Comparison of ENCODE assay signal across 12 cellular contexts in genomic region chr19:41332468-41332867, GRCh38. TPM values are rescaled to one million over a fixed set of nuclear protein-coding genes. Genes with fewer than 3 reads are reported as not detected.
"Had no signal": no experiment of that assay in that cellular context is flagged by ENCODE, and none has a peak within 500 bp of the region (broad histone marks: within the 10 kb centered on the region; RNA-seq: fewer than 3 reads in every experiment).

No MANE protein-coding gene starts in this region.

- H3K27ac Mint-ChIP-seq: neural progenitor cell had no signal

- H3K9me3 Mint-ChIP-seq: neural progenitor cell had no signal

- H3K9me3 ChIP-seq: adrenal gland, gastroesophageal sphincter, tibial nerve, vagina had no signal

- H3K27me3 ChIP-seq: adrenal gland, gastroesophageal sphincter, neural progenitor cell, tibial nerve, vagina had no signal

- H3K36me3 Mint-ChIP-seq: neural progenitor cell had no signal

- H3K36me3 ChIP-seq: neural progenitor cell had no signal

- DNase-seq: activated naive CD4-positive, alpha-beta T cell treated with Interleukin-2 at 50 U/mL for 16 hours; adrenal gland; effector CD8-positive, alpha-beta T cell; left ventricle myocardium superior; mesendoderm; retina; stimulated activated CD4-positive, alpha-beta T cell treated with anti-CD3 and anti-CD28 coated beads, Interleukin-4, amount 100 ng/mL, for 4 hours had no signal

- H3K4me2 ChIP-seq: neural progenitor cell had no signal

- H2AFZ ChIP-seq: neural progenitor cell had no signal

- H3K4me3 ChIP-seq: adrenal gland, coronary artery, gastroesophageal sphincter, neural progenitor cell, tibial nerve, vagina had no signal

- H3K4me1 ChIP-seq: neural progenitor cell had no signal

- H3K27ac ChIP-seq: adrenal gland, coronary artery, gastroesophageal sphincter, neural progenitor cell, tibial nerve, vagina had no signal

RNA-seq across cellular contexts. Expression of gene B9D2, which starts 31.5 kb away (rescaled TPM):
- total RNA-seq: vagina had no signal
